In genomic region chr11:9577032-9577431, GRCh38 we compare ENCODE assay signal across 8 cellular contexts. TPM values are rescaled to one million over a fixed set of nuclear protein-coding genes. Genes with fewer than 3 reads are reported as not detected.
DNase-seq lines count a peak whose midpoint lies in the region; FAIRE-seq and TF ChIP-seq lines count a peak whose summit lies in the region.

No MANE protein-coding gene starts in this region.

- peak overlapping the region; percentile 91 for H3K27ac ChIP-seq in SJSA1
- H3K27ac ChIP-seq in kidney (ENCODE audit: low read depth in 2 of 2, low read length in 2 of 2), result no peak overlapping the region

- no peak for DNase-seq in GM12864 (ENCODE audit: low read depth)
- DNase-seq in SJSA1 (ENCODE audit: low read depth in 1 of 2, low spot score in 2 of 2), result peak in 1 of 2 experiments; percentile 22
- no peak for DNase-seq in epithelial cell of proximal tubule (ENCODE audit: low read depth)
- DNase-seq in retinal pigment epithelial cell (ENCODE audit: low read depth), result no peak
- no peak for DNase-seq in RPMI8226
- DNase-seq in HEK293T (ENCODE audit: extremely low spot score), result no peak
- DNase-seq in kidney, result no peak
- no peak for DNase-seq in stimulated activated CD4-positive, alpha-beta T cell treated with anti-CD3 and anti-CD28 coated beads, Interleukin-4, amount 100 ng/mL, for 4 hours

- no peak for FAIRE-seq in kidney (lab: Jason Lieb, UNC)

- H3K4me3 ChIP-seq in GM12864 (ENCODE audit: low read depth, low read length) (peak overlapping the region; percentile 88), SJSA1 (peak overlapping the region; percentile 93), epithelial cell of proximal tubule (ENCODE audit: low read depth, low read length) (peak overlapping the region; percentile 83), retinal pigment epithelial cell (ENCODE audit: low read length) (peak overlapping the region; percentile 79), kidney (ENCODE audit: low read length in 2 of 2) (peak overlapping the region in 1 of 2 donors; percentile 82)

- H3K4me1 ChIP-seq in SJSA1 (replicated peaks) (peaks cover 4% of the 10 kb centered on the region), kidney (ENCODE audit: control insufficient read depth in 1 of 2, insufficient read depth in 1 of 2, low read depth in 1 of 2, low read length in 2 of 2) (peaks cover 3 to 6% of the 10 kb centered on the region in 2 donors)

- H3K9ac ChIP-seq in kidney (ENCODE audit: low read length in 2 of 2), result peak overlapping the region in 1 of 2 donors; percentile 41

- peaks cover 76% of the 10 kb centered on the region for H3K36me3 ChIP-seq in SJSA1
- H3K36me3 ChIP-seq in kidney (ENCODE audit: control insufficient read depth in 1 of 2, insufficient read depth in 2 of 2, low read length in 2 of 2), result peaks cover 0 to 5% of the 10 kb centered on the region in 2 donors

- POLR2A ChIA-PET in HEK293T (lab: Yijun Ruan, JAX), result interaction anchor here (1.2 to 1.7 kb wide), 2 partner anchors 13 to 21 kb away, joined by 3 to 4 read pairs; no protein-coding TSS in a partner anchor

- CTCF ChIA-PET in HEK293T (lab: Yijun Ruan, JAX), result interaction anchor here (0.5 to 1.8 kb wide), 3 partner anchors 36 to 349 kb away, joined by 4 to 6 read pairs (median 5); no protein-coding TSS in a partner anchor

- intact Hi-C loops in kidney (cut with DNase I), result no loop called here

- TF ChIP-seq CTCF in GM12864 (IDR thresholded peaks at IDR 0.05; ENCODE audit: low read depth, low read length, missing control alignments) (no peak), epithelial cell of proximal tubule (conservative IDR thresholded peaks at IDR 0.05; ENCODE audit: low read depth, low read length) (no peak), retinal pigment epithelial cell (conservative IDR thresholded peaks at IDR 0.05; ENCODE audit: low read depth, low read length) (no peak), kidney (IDR thresholded peaks at IDR 0.05; ENCODE audit: borderline replicate concordance, extremely low read depth, insufficient read depth) (no peak)

- H3K27me3 ChIP-seq in SJSA1 (replicated peaks), result no peaks in the 10 kb centered on the region

- no peaks in the 10 kb centered on the region for H3K9me3 ChIP-seq in SJSA1 (replicated peaks)
- no peaks in the 10 kb centered on the region for H3K9me3 ChIP-seq in kidney (ENCODE audit: control insufficient read depth in 1 of 2, low read length in 2 of 2)

TF ChIP-seq in HEK293T, 16 proteins besides CTCF, POLR2A, EP300 and RAD21:
- TF ChIP-seq FOXM1 (IDR thresholded peaks at IDR 0.05; ENCODE audit: borderline replicate concordance) (no peak), L3MBTL2 (conservative IDR thresholded peaks at IDR 0.05) (no peak), TARDBP (IDR thresholded peaks at IDR 0.05) (no peak), BHLHE40 (IDR thresholded peaks at IDR 0.05; ENCODE audit: borderline replicate concordance) (no peak), FOXK2 (IDR thresholded peaks at IDR 0.05) (no peak), SP1 (IDR thresholded peaks at IDR 0.05) (no peak), CTBP1 (IDR thresholded peaks at IDR 0.05; ENCODE audit: borderline replicate concordance) (no peak), NFRKB (IDR thresholded peaks at IDR 0.05) (no peak), HDGF (IDR thresholded peaks at IDR 0.05; ENCODE audit: borderline replicate concordance) (no peak), ARNT (IDR thresholded peaks at IDR 0.05) (no peak), LEF1 (IDR thresholded peaks at IDR 0.05; ENCODE audit: borderline replicate concordance) (no peak), ZNF384 (IDR thresholded peaks at IDR 0.05) (no peak), FOXA1 (IDR thresholded peaks at IDR 0.05) (no peak), SUZ12 (IDR thresholded peaks at IDR 0.05) (no peak)
- TF ChIP-seq, protein P1, sequence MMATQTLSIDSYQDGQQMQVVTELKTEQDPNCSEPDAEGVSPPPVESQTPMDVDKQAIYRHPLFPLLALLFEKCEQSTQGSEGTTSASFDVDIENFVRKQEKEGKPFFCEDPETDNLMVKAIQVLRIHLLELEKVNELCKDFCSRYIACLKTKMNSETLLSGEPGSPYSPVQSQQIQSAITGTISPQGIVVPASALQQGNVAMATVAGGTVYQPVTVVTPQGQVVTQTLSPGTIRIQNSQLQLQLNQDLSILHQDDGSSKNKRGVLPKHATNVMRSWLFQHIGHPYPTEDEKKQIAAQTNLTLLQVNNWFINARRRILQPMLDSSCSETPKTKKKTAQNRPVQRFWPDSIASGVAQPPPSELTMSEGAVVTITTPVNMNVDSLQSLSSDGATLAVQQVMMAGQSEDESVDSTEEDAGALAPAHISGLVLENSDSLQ (IDR thresholded peaks at IDR 0.05), result no peak

RNA-seq across cellular contexts. Expression of gene WEE1, which starts 3.6 kb away (rescaled TPM):
- total RNA-seq in SJSA1 (2014; rRNA removed; shearing (Covaris generic)), result 36.1 and 44.3 TPM in 2 replicates
- total RNA-seq in epithelial cell of proximal tubule (61.2 and 105 TPM in 2 replicates), kidney (33.9 TPM)
- polyA plus RNA-seq in kidney (ENCODE audit: insufficient read depth, low read depth, low replicate concordance), result 7.9 TPM
